In genomic region chr11:2656859-2657258, GRCh38 we compare ENCODE assay signal across 27 cellular contexts.
"Had no signal": no experiment of that assay in that cellular context is flagged by ENCODE, and none has a peak within 500 bp of the region (broad histone marks: within the 10 kb centered on the region; RNA-seq: fewer than 3 reads in every experiment).

No MANE protein-coding gene starts in this region.

- H3K27ac ChIP-seq: colonic mucosa, epithelial cell of prostate, foreskin keratinocyte, neural progenitor cell, parathyroid adenoma, prostate gland, right atrium auricular region, sigmoid colon, spleen, thoracic aorta, tibial nerve, upper lobe of left lung had no signal

- H3K27me3 ChIP-seq: colonic mucosa, neural progenitor cell, right atrium auricular region, sigmoid colon, spleen, tibial nerve, upper lobe of left lung had no signal

- H3K9me3 ChIP-seq: colonic mucosa, prostate gland had no signal

- H3K9ac ChIP-seq: neural progenitor cell, parathyroid adenoma had no signal

- H3K4me3 Mint-ChIP-seq: dendritic cell treated with granulocyte-macrophage colony-stimulating factor and Interleukin-4, amounts not matched to agents 40 ng/mL and 50 ng/mL, for 4 days; endodermal cell; naive thymus-derived CD4-positive, alpha-beta T cell; nephron; neural progenitor cell; stimulated activated memory B cell treated with anti-CD40 and anti-IgM and Interleukin-4, amounts not matched to agents 10 μg/mL and 1 μg/mL and 100 μg/mL, for 72 hours had no signal

- FAIRE-seq: kidney, urothelium cell line had no signal

- H3K79me2 ChIP-seq: parathyroid adenoma had no signal

- H3K27me3 Mint-ChIP-seq: naive thymus-derived CD4-positive, alpha-beta T cell; stimulated activated memory B cell treated with anti-CD40 and anti-IgM and Interleukin-4, amounts not matched to agents 10 μg/mL and 1 μg/mL and 100 μg/mL, for 72 hours had no signal

- DNase-seq: colonic mucosa; effector CD8-positive, alpha-beta T cell; endodermal cell; midbrain; naive thymus-derived CD4-positive, alpha-beta T cell; sigmoid colon; spleen; stimulated activated CD4-positive, alpha-beta T cell treated with anti-CD3 and anti-CD28 coated beads, Interleukin-4, amount 100 ng/mL, for 4 hours; stimulated activated naive CD8-positive, alpha-beta T cell treated with anti-CD3 and anti-CD28 coated beads, Interleukin-15, Interleukin-2, amounts not matched to agents 100 U/mL and 50 U/mL, for 24 hours; substantia nigra; upper lobe of left lung had no signal

- ATAC-seq: esophagus mucosa; foreskin keratinocyte; left lobe of liver; naive thymus-derived CD4-positive, alpha-beta T cell; stimulated activated memory B cell treated with anti-CD40 and anti-IgM and Interleukin-4, amounts not matched to agents 10 μg/mL and 1 μg/mL and 100 μg/mL, for 72 hours had no signal

- H3K4me1 ChIP-seq: colonic mucosa, foreskin keratinocyte, neural progenitor cell, parathyroid adenoma, prostate gland, right atrium auricular region, sigmoid colon, spleen had no signal

- H3K4me2 ChIP-seq: neural progenitor cell had no signal

- H3K4me3 ChIP-seq: colonic mucosa, lung, neural progenitor cell, prostate gland, right atrium auricular region, sigmoid colon, spleen, thoracic aorta, tibial nerve, upper lobe of left lung had no signal

- H3K4me1 Mint-ChIP-seq: endodermal cell had no signal

- H2AFZ ChIP-seq: neural progenitor cell, parathyroid adenoma had no signal

- H3K27ac Mint-ChIP-seq: endodermal cell, neural progenitor cell had no signal

- H3K36me3 ChIP-seq: colonic mucosa, neural progenitor cell, prostate gland, right atrium auricular region, sigmoid colon, thoracic aorta, upper lobe of left lung had no signal
